26 cellular contexts compared by ENCODE assay signal in genomic region chr13:99894105-99894504, GRCh38.
DNase-seq lines count a peak whose midpoint lies in the region; ATAC-seq and TF ChIP-seq lines count a peak whose summit lies in the region.
"Had no signal": no experiment of that assay in that cellular context is flagged by ENCODE, and none has a peak within 500 bp of the region (broad histone marks: within the 10 kb centered on the region; RNA-seq: fewer than 3 reads in every experiment).

No MANE protein-coding gene starts in this region.

- no peak overlapping the region for H3K4me3 ChIP-seq in CD8-positive, alpha-beta memory T cell (ENCODE audit: low read length)
- H3K4me3 ChIP-seq in naive thymus-derived CD4-positive, alpha-beta T cell (ENCODE audit: low read length), result no peak overlapping the region
- no peak overlapping the region for H3K4me3 ChIP-seq in PC-3 (ENCODE audit: low read length)
- H3K4me3 ChIP-seq: PC-9 had no signal

- H3K4me2 ChIP-seq in PC-3 (ENCODE audit: low read length), result no peak overlapping the region
- H3K4me2 ChIP-seq: PC-9 had no signal

- no peak overlapping the region for H3K27ac Mint-ChIP-seq in CD8-positive, alpha-beta memory T cell
- H3K27ac Mint-ChIP-seq in activated naive CD8-positive, alpha-beta T cell treated with anti-CD3 and anti-CD28 coated beads, Interleukin-2, amount 50 U/mL, for 24 hours, result no peak overlapping the region
- H3K27ac Mint-ChIP-seq in naive thymus-derived CD4-positive, alpha-beta T cell, result peak overlapping the region in 1 of 9 donors; percentile 22
- H3K27ac Mint-ChIP-seq: activated CD4-positive, alpha-beta T cell treated with anti-CD3 and anti-CD28 coated beads, Interleukin-2, amount 10 ng/mL, durations not matched to agents 7 days and 5 days; stimulated activated memory B cell treated with anti-CD40 and anti-IgM and Interleukin-4, amounts not matched to agents 10 μg/mL and 1 μg/mL and 100 μg/mL, for 72 hours had no signal

- peaks cover 7% of the 10 kb centered on the region for H3K4me1 ChIP-seq in CD8-positive, alpha-beta memory T cell (ENCODE audit: insufficient read depth, low read length)
- H3K4me1 ChIP-seq in naive thymus-derived CD4-positive, alpha-beta T cell (ENCODE audit: control insufficient read depth in 2 of 2, insufficient read depth in 2 of 2, low read length in 2 of 2), result peaks cover 7% of the 10 kb centered on the region in 2 donors
- H3K4me1 ChIP-seq in PC-3 (ENCODE audit: insufficient read depth, low read length), result no peaks in the 10 kb centered on the region

- no peaks in the 10 kb centered on the region for H3K36me3 Mint-ChIP-seq in CD8-positive, alpha-beta memory T cell
- H3K36me3 Mint-ChIP-seq in activated naive CD8-positive, alpha-beta T cell treated with anti-CD3 and anti-CD28 coated beads, Interleukin-2, amount 50 U/mL, for 24 hours (ENCODE audit: low read depth), result no peaks in the 10 kb centered on the region
- peaks cover 0 to 8% (median 0%) of the 10 kb centered on the region in 5 donors for H3K36me3 Mint-ChIP-seq in naive thymus-derived CD4-positive, alpha-beta T cell
- H3K36me3 Mint-ChIP-seq: CD14-positive monocyte; stimulated activated memory B cell treated with anti-CD40 and anti-IgM and Interleukin-4, amounts not matched to agents 10 μg/mL and 1 μg/mL and 100 μg/mL, for 72 hours had no signal

- no peaks in the 10 kb centered on the region for H3K79me2 ChIP-seq in PC-3 (ENCODE audit: low read length)

- no peaks in the 10 kb centered on the region for H3K9me2 ChIP-seq in PC-3 (replicated peaks; ENCODE audit: low read length)

- BruUV-seq in PC-3 (replicated peaks; lab: Mats Ljungman, UMichigan), result no TSS peak

- H3K27ac ChIP-seq in CD8-positive, alpha-beta memory T cell (ENCODE audit: low read depth, low read length), result no peak overlapping the region
- no peak overlapping the region for H3K27ac ChIP-seq in naive thymus-derived CD4-positive, alpha-beta T cell (ENCODE audit: low read depth, low read length)
- H3K27ac ChIP-seq in PC-3 (ENCODE audit: low read length), result no peak overlapping the region
- H3K27ac ChIP-seq: epithelial cell of prostate, heart right ventricle, HL-60, left lung, PC-9, suprapubic skin, vagina had no signal

- peak; percentile 13 for ATAC-seq in activated naive CD8-positive, alpha-beta T cell treated with anti-CD3 and anti-CD28 coated beads, Interleukin-2, amount 50 U/mL, for 24 hours
- ATAC-seq in naive thymus-derived CD4-positive, alpha-beta T cell, result no peak
- ATAC-seq in GM18858 (IDR thresholded peaks at IDR 0.05; ENCODE audit: unreplicated experiment) (no peak), PC-3 (no peak)
- ATAC-seq: left lung; stimulated activated memory B cell treated with anti-CD40 and anti-IgM and Interleukin-4, amounts not matched to agents 10 μg/mL and 1 μg/mL and 100 μg/mL, for 72 hours had no signal

- peaks cover 10 to 29% (median 19%) of the 10 kb centered on the region in 3 donors for H3K4me1 Mint-ChIP-seq in CD8-positive, alpha-beta memory T cell
- peaks cover 12% of the 10 kb centered on the region for H3K4me1 Mint-ChIP-seq in activated naive CD8-positive, alpha-beta T cell treated with anti-CD3 and anti-CD28 coated beads, Interleukin-2, amount 50 U/mL, for 24 hours
- peaks cover 7 to 24% (median 16%) of the 10 kb centered on the region in 7 donors for H3K4me1 Mint-ChIP-seq in naive thymus-derived CD4-positive, alpha-beta T cell

- CTCF ChIA-PET in CD8-positive, alpha-beta memory T cell (lab: Charles Lee), result no interaction called here
- CTCF ChIA-PET in naive thymus-derived CD4-positive, alpha-beta T cell (lab: Charles Lee), result no interaction called here
- CTCF ChIA-PET in PC-3 (lab: Charles Lee), result no interaction called here

- TF ChIP-seq CTCF in PC-3 (conservative IDR thresholded peaks at IDR 0.05; ENCODE audit: low read depth, low read length), result no peak

- peaks cover 26% of the 10 kb centered on the region for H3K27me3 ChIP-seq in CD8-positive, alpha-beta memory T cell (ENCODE audit: insufficient read depth, low read length, poor library complexity, severe bottlenecking)
- peaks cover 6 to 26% of the 10 kb centered on the region in 2 donors for H3K27me3 ChIP-seq in naive thymus-derived CD4-positive, alpha-beta T cell (ENCODE audit: control insufficient read depth in 2 of 2, insufficient read depth in 2 of 2, low read length in 2 of 2)
- no peaks in the 10 kb centered on the region for H3K27me3 ChIP-seq in PC-3 (ENCODE audit: low read length)
- H3K27me3 ChIP-seq: vagina had no signal

- no peaks in the 10 kb centered on the region for H4K20me1 ChIP-seq in PC-3 (ENCODE audit: low read length)

- intact Hi-C loops in naive thymus-derived CD4-positive, alpha-beta T cell (cut with micrococcal nuclease), result loop anchor here in 1 of 2 donors (10.0 kb wide), 1 partner anchor 449 kb away; no protein-coding TSS in a partner anchor
- intact Hi-C loops in PC-3 (cut with micrococcal nuclease), result no loop called here

- H3K9ac ChIP-seq in PC-3 (ENCODE audit: low read length), result no peak overlapping the region

- POLR2A ChIA-PET in CD8-positive, alpha-beta memory T cell (lab: Charles Lee), result no interaction called here
- POLR2A ChIA-PET in naive thymus-derived CD4-positive, alpha-beta T cell (lab: Charles Lee), result no interaction called here
- POLR2A ChIA-PET in PC-3 (lab: Charles Lee; ENCODE audit: unreplicated experiment), result no interaction called here

- no peaks in the 10 kb centered on the region for H3K36me3 ChIP-seq in CD8-positive, alpha-beta memory T cell (ENCODE audit: insufficient read depth, low read length)
- no peaks in the 10 kb centered on the region for H3K36me3 ChIP-seq in naive thymus-derived CD4-positive, alpha-beta T cell (ENCODE audit: control insufficient read depth in 2 of 3, insufficient read depth in 3 of 3, low read length in 3 of 3)
- no peaks in the 10 kb centered on the region for H3K36me3 ChIP-seq in PC-3 (ENCODE audit: low read depth, low read length)
- H3K36me3 ChIP-seq: heart right ventricle, left lung, suprapubic skin, vagina had no signal

- H3K9me3 Mint-ChIP-seq in CD8-positive, alpha-beta memory T cell, result no peaks in the 10 kb centered on the region
- H3K9me3 Mint-ChIP-seq in activated naive CD8-positive, alpha-beta T cell treated with anti-CD3 and anti-CD28 coated beads, Interleukin-2, amount 50 U/mL, for 24 hours, result no peaks in the 10 kb centered on the region
- H3K9me3 Mint-ChIP-seq in naive thymus-derived CD4-positive, alpha-beta T cell, result peaks cover 0 to 1% (median 0%) of the 10 kb centered on the region in 11 donors
- H3K9me3 Mint-ChIP-seq: activated CD4-positive, alpha-beta T cell treated with anti-CD3 and anti-CD28 coated beads, Interleukin-2, amount 10 ng/mL, durations not matched to agents 7 days and 5 days; stimulated activated memory B cell treated with anti-CD40 and anti-IgM and Interleukin-4, amounts not matched to agents 10 μg/mL and 1 μg/mL and 100 μg/mL, for 72 hours had no signal

- peak; percentile 1 for DNase-seq in CD1c-positive myeloid dendritic cell (ENCODE audit: extremely low spot score)
- DNase-seq in CD8-positive, alpha-beta memory T cell, result no peak
- no peak for DNase-seq in activated naive CD8-positive, alpha-beta T cell treated with anti-CD3 and anti-CD28 coated beads, Interleukin-2, amount 50 U/mL, for 24 hours
- no peak for DNase-seq in naive thymus-derived CD4-positive, alpha-beta T cell
- DNase-seq in anterior cingulate cortex (lab: John Stamatoyannopoulos, UW), result no peak
- no peak for DNase-seq in PC-3
- DNase-seq: activated CD4-positive, alpha-beta T cell treated with anti-CD3 and anti-CD28 coated beads, Interleukin-2, amount 10 ng/mL, durations not matched to agents 7 days and 5 days; activated CD8-positive, alpha-beta memory T cell treated with anti-CD3 and anti-CD28 coated beads, Interleukin-2, amount 50 U/mL, for 4 hours; activated effector memory CD4-positive, alpha-beta T cell treated with anti-CD3 and anti-CD28 coated beads, Interleukin-2, amount 50 U/mL, for 16 hours; aorta; central memory CD4-positive, alpha-beta T cell; GF-D8; heart right ventricle; left lung; NCI-H1105; NCI-H2081 treated with DMSO at 0.1 percent for 48 hours; PC-9; stimulated activated CD4-positive, alpha-beta T cell treated with anti-CD3 and anti-CD28 coated beads, Interleukin-2, amount 100 ng/mL, for 24 hours; T-helper 2 cell had no signal

- peak overlapping the region in 6 of 7 donors; percentile 52 to 86 (median 61) for H3K4me3 Mint-ChIP-seq in CD8-positive, alpha-beta memory T cell
- H3K4me3 Mint-ChIP-seq in activated naive CD8-positive, alpha-beta T cell treated with anti-CD3 and anti-CD28 coated beads, Interleukin-2, amount 50 U/mL, for 24 hours, result no peak overlapping the region
- peak overlapping the region in 9 of 10 donors; percentile 8 to 96 (median 61) for H3K4me3 Mint-ChIP-seq in naive thymus-derived CD4-positive, alpha-beta T cell

- peaks cover 37 to 46% of the 10 kb centered on the region in 2 donors for H3K27me3 Mint-ChIP-seq in CD8-positive, alpha-beta memory T cell
- peaks cover 44% of the 10 kb centered on the region for H3K27me3 Mint-ChIP-seq in activated naive CD8-positive, alpha-beta T cell treated with anti-CD3 and anti-CD28 coated beads, Interleukin-2, amount 50 U/mL, for 24 hours
- peaks cover 41 to 69% (median 45%) of the 10 kb centered on the region in 5 donors for H3K27me3 Mint-ChIP-seq in naive thymus-derived CD4-positive, alpha-beta T cell

- no peak overlapping the region for H2AFZ ChIP-seq in PC-3 (ENCODE audit: low read length)
- H2AFZ ChIP-seq: PC-9 had no signal

- H3K9me3 ChIP-seq in CD8-positive, alpha-beta memory T cell (ENCODE audit: low read length), result no peaks in the 10 kb centered on the region
- H3K9me3 ChIP-seq in naive thymus-derived CD4-positive, alpha-beta T cell (ENCODE audit: control insufficient read depth in 2 of 3, low read length in 3 of 3), result no peaks in the 10 kb centered on the region
- no peaks in the 10 kb centered on the region for H3K9me3 ChIP-seq in PC-3 (ENCODE audit: low read length)
- H3K9me3 ChIP-seq: heart right ventricle, left lung, suprapubic skin, vagina had no signal

- H3F3A ChIP-seq in PC-3 (ENCODE audit: low read length, unreplicated experiment), result no peaks in the 10 kb centered on the region
